15 cellular contexts compared by ENCODE assay signal in genomic region chr2:118826093-118826492, GRCh38. TPM values are rescaled to one million over a fixed set of nuclear protein-coding genes. Genes with fewer than 3 reads are reported as not detected.
DNase-seq lines count a peak whose midpoint lies in the region; ATAC-seq and TF ChIP-seq lines count a peak whose summit lies in the region.
"Had no signal": no experiment of that assay in that cellular context is flagged by ENCODE, and none has a peak within 500 bp of the region (broad histone marks: within the 10 kb centered on the region; RNA-seq: fewer than 3 reads in every experiment).

No MANE protein-coding gene starts in this region.

- no peak overlapping the region for H3K4me3 Mint-ChIP-seq in activated CD4-positive, alpha-beta T cell treated with anti-CD3 and anti-CD28 coated beads for 36 hours
- H3K4me3 Mint-ChIP-seq: CD4-positive, alpha-beta T cell had no signal

- intact Hi-C loops in gastrocnemius medialis (cut with DNase I; ENCODE audit: low total_unique reads) = no loop called here
- intact Hi-C loops in activated CD4-positive, alpha-beta T cell treated with anti-CD3 and anti-CD28 coated beads for 36 hours (cut with DNase I, micrococcal nuclease) = no loop called here
- intact Hi-C loops in sigmoid colon (cut with DNase I) = no loop called here

- DNase-seq in OCI-M1 (lab: John Stamatoyannopoulos, UW) (peak; percentile 57), gastrocnemius medialis (no peak), GOT3 (lab: John Stamatoyannopoulos, UW) (no peak), sigmoid colon (no peak)
- DNase-seq in activated CD4-positive, alpha-beta T cell treated with anti-CD3 and anti-CD28 coated beads for 36 hours = no peak
- DNase-seq: AML-193; Caco-2; CD4-positive, alpha-beta T cell; GM23248; HCEC 1CT had no signal

- H3K4me3 ChIP-seq in KMS-11 (IDR thresholded peaks at IDR 0.05; ENCODE audit: insufficient read depth, low read depth, low read length) (no peak overlapping the region), gastrocnemius medialis (peak overlapping the region; percentile 4 to 44 (median 24)), sigmoid colon (no peak overlapping the region)
- H3K4me3 ChIP-seq: GM23248 had no signal

- H4K20me1 ChIP-seq in KMS-11 (ENCODE audit: insufficient read depth) = no peaks in the 10 kb centered on the region

- in situ Hi-C loops in gastrocnemius medialis (cut with MboI; ENCODE audit: low sequenced_read_pairs in 4 of 4) = no loop called here

- no peaks in the 10 kb centered on the region for H3K79me2 ChIP-seq in KMS-11 (ENCODE audit: insufficient read depth, low read depth)

- H3K4me1 ChIP-seq in KMS-11 (ENCODE audit: low read depth, poor library complexity, severe bottlenecking) (peaks cover 37% of the 10 kb centered on the region), gastrocnemius medialis (peaks cover 47 to 51% of the 10 kb centered on the region in 2 donors), sigmoid colon (no peaks in the 10 kb centered on the region)
- H3K4me1 ChIP-seq: Caco-2 had no signal

- no peaks in the 10 kb centered on the region for H3K36me3 Mint-ChIP-seq in activated CD4-positive, alpha-beta T cell treated with anti-CD3 and anti-CD28 coated beads for 36 hours (ENCODE audit: low read depth)

- H3K9me3 Mint-ChIP-seq in activated CD4-positive, alpha-beta T cell treated with anti-CD3 and anti-CD28 coated beads for 36 hours (ENCODE audit: low read depth) = no peaks in the 10 kb centered on the region
- H3K9me3 Mint-ChIP-seq: CD4-positive, alpha-beta T cell had no signal

- no peak overlapping the region for H3K27ac Mint-ChIP-seq in activated CD4-positive, alpha-beta T cell treated with anti-CD3 and anti-CD28 coated beads for 36 hours
- H3K27ac Mint-ChIP-seq: CD4-positive, alpha-beta T cell had no signal

- peak; percentile 69 to 71 for ATAC-seq in gastrocnemius medialis
- no peak for ATAC-seq in activated CD4-positive, alpha-beta T cell treated with anti-CD3 and anti-CD28 coated beads for 36 hours

- TF ChIP-seq CTCF in KMS-11 (conservative IDR thresholded peaks at IDR 0.05; ENCODE audit: low read depth, low read length) = no peak
- TF ChIP-seq CTCF in gastrocnemius medialis (IDR thresholded peaks at IDR 0.05 in 4 of 5, conservative IDR thresholded peaks at IDR 0.05 in 1 of 5) = no peak
- TF ChIP-seq CTCF in sigmoid colon (IDR thresholded peaks at IDR 0.05) = no peak

- H3K27me3 Mint-ChIP-seq in activated CD4-positive, alpha-beta T cell treated with anti-CD3 and anti-CD28 coated beads for 36 hours = peaks cover 51% of the 10 kb centered on the region

- TF ChIP-seq EP300 in sigmoid colon (IDR thresholded peaks at IDR 0.05) = no peak

- POLR2A ChIA-PET in activated CD4-positive, alpha-beta T cell treated with anti-CD3 and anti-CD28 coated beads for 36 hours (lab: Charles Lee) = no interaction called here

- 27 to 35% methylated on average over 1 of the region's 1 CpG for WGBS in sigmoid colon, 2 donors

- peak overlapping the region; percentile 60 for H3K27ac ChIP-seq in KMS-11
- H3K27ac ChIP-seq in gastrocnemius medialis = peak overlapping the region; percentile 63 to 80 (median 78)
- H3K27ac ChIP-seq in sigmoid colon = no peak overlapping the region
- H3K27ac ChIP-seq: C4-2B, GM23248, HL-60 had no signal

- H3K36me3 ChIP-seq in KMS-11 (ENCODE audit: insufficient read depth) = no peaks in the 10 kb centered on the region
- no peaks in the 10 kb centered on the region for H3K36me3 ChIP-seq in gastrocnemius medialis
- no peaks in the 10 kb centered on the region for H3K36me3 ChIP-seq in sigmoid colon

- TF ChIP-seq POLR2A in gastrocnemius medialis (IDR thresholded peaks at IDR 0.05) (no peak), sigmoid colon (IDR thresholded peaks at IDR 0.05) (no peak)

- no peaks in the 10 kb centered on the region for H3K27me3 ChIP-seq in KMS-11 (ENCODE audit: insufficient read depth, low read depth)
- no peaks in the 10 kb centered on the region for H3K27me3 ChIP-seq in gastrocnemius medialis
- H3K27me3 ChIP-seq in sigmoid colon = peaks cover 0 to 57% (median 12%) of the 10 kb centered on the region in 3 donors

- H3K4me1 Mint-ChIP-seq in activated CD4-positive, alpha-beta T cell treated with anti-CD3 and anti-CD28 coated beads for 36 hours = peaks cover 3% of the 10 kb centered on the region

- peak overlapping the region; percentile 38; the same call in 1 of the 2 replicates for H2AFZ ChIP-seq in KMS-11 (ENCODE audit: low read depth)
- H2AFZ ChIP-seq: GM23248 had no signal

- H3K9me3 ChIP-seq in gastrocnemius medialis (no peaks in the 10 kb centered on the region), sigmoid colon (no peaks in the 10 kb centered on the region)
- H3K9me3 ChIP-seq: Caco-2 had no signal

- H3K9ac ChIP-seq in KMS-11 = no peak overlapping the region
- H3K9ac ChIP-seq: GM23248 had no signal

- CTCF ChIA-PET in activated CD4-positive, alpha-beta T cell treated with anti-CD3 and anti-CD28 coated beads for 36 hours (lab: Charles Lee) = no interaction called here

- H3K4me2 ChIP-seq in KMS-11 = peak overlapping the region; percentile 97

RNA-seq across cellular contexts. Expression of gene EN1, which starts 21.4 kb away (rescaled TPM):
- total RNA-seq in gastrocnemius medialis (10 to 100 TPM in 1 of 4 donors, 1 to 10 TPM in 3; 3.9 to 11.0 (median 6.7) TPM), sigmoid colon (not detected)
- not detected for total RNA-seq in activated CD4-positive, alpha-beta T cell treated with anti-CD3 and anti-CD28 coated beads for 36 hours
- polyA plus RNA-seq in sigmoid colon = not detected
- total RNA-seq: CD4-positive, alpha-beta T cell; HT1080 had no signal
- polyA plus RNA-seq: BJ had no signal

Comparison
In these comparisons a context has a peak if more than half of its experiments do, and no peak if none do; other contexts are left out.
1. H3K27ac ChIP-seq: peak in KMS-11 (single experiment) and gastrocnemius medialis (4 of 4); none in sigmoid colon (0 of 4).
2. H3K4me3 ChIP-seq: peak in gastrocnemius medialis (4 of 4); none in KMS-11 (single experiment) and sigmoid colon (0 of 4).
3. RNA of gene EN1, which starts 21.4 kb away (total RNA-seq): 3.9 to 11.0 TPM in gastrocnemius medialis; not detected in activated CD4-positive, alpha-beta T cell treated with anti-CD3 and anti-CD28 coated beads for 36 hours and not detected in sigmoid colon; every median in the first group is over 4 times any median in the second.